ENCODE assay signal across 16 cellular contexts in genomic region chr5:67211926-67212325, GRCh38. TPM values are rescaled to one million over a fixed set of nuclear protein-coding genes. Genes with fewer than 3 reads are reported as not detected.
DNase-seq lines count a peak whose midpoint lies in the region; ATAC-seq, FAIRE-seq and TF ChIP-seq lines count a peak whose summit lies in the region.
"Had no signal": no experiment of that assay in that cellular context is flagged by ENCODE, and none has a peak within 500 bp of the region (broad histone marks: within the 10 kb centered on the region; RNA-seq: fewer than 3 reads in every experiment).

No MANE protein-coding gene starts in this region.

- no TSS peak for BruUV-seq in HepG2 (replicated peaks; lab: Mats Ljungman, UMichigan)

- H3K36me3 ChIP-seq in keratinocyte (ENCODE audit: control insufficient read depth in 2 of 2, extremely low read depth in 1 of 2, insufficient read depth in 2 of 2, low read length in 2 of 2) (no peaks in the 10 kb centered on the region), HepG2 (replicated peaks in 1 of 2; ENCODE audit: control insufficient read depth in 1 of 2, insufficient read depth in 2 of 2, low read length in 2 of 2) (no peaks in the 10 kb centered on the region), small intestine (ENCODE audit: control insufficient read depth in 2 of 2, insufficient read depth in 2 of 2, low read length in 2 of 2) (no peaks in the 10 kb centered on the region)

- H3K4me1 ChIP-seq in keratinocyte (ENCODE audit: control insufficient read depth, extremely low read depth, insufficient read depth, low read length), result peaks cover 32% of the 10 kb centered on the region
- H3K4me1 ChIP-seq in HepG2 (ENCODE audit: insufficient read depth, low read length), result peaks cover 28% of the 10 kb centered on the region
- peaks cover 4 to 10% of the 10 kb centered on the region in 2 donors for H3K4me1 ChIP-seq in small intestine (ENCODE audit: control insufficient read depth in 2 of 2, insufficient read depth in 1 of 2, low read depth in 1 of 2, low read length in 1 of 2)

- in situ Hi-C loops in astrocyte of the spinal cord (cut with HindIII; ENCODE audit: low sequenced_read_pairs) (no loop called here), HepG2 (cut with HindIII; ENCODE audit: extremely low pct_ligation_motif_present, low pct_unique_long_range_greater_than_20kb) (loop anchor here (5.0 to 10.0 kb wide), 3 partner anchors 55 to 907 kb away; no protein-coding TSS in a partner anchor)

- H3K9me3 ChIP-seq in keratinocyte (ENCODE audit: control insufficient read depth, low read depth, low read length), result no peaks in the 10 kb centered on the region
- no peaks in the 10 kb centered on the region for H3K9me3 ChIP-seq in HepG2 (ENCODE audit: low read length)
- no peaks in the 10 kb centered on the region for H3K9me3 ChIP-seq in small intestine (ENCODE audit: control insufficient read depth, low read depth)

- H2AFZ ChIP-seq in keratinocyte (ENCODE audit: control insufficient read depth, low read length), result no peak overlapping the region
- no peak overlapping the region for H2AFZ ChIP-seq in HepG2 (ENCODE audit: low read length)

- H4K20me1 ChIP-seq in keratinocyte (ENCODE audit: control insufficient read depth, extremely low read depth, insufficient read depth, low read length), result no peaks in the 10 kb centered on the region
- H4K20me1 ChIP-seq in HepG2 (ENCODE audit: insufficient read depth, low read length), result no peaks in the 10 kb centered on the region

- H3K79me2 ChIP-seq in keratinocyte (ENCODE audit: control insufficient read depth, insufficient read depth, low read length), result no peaks in the 10 kb centered on the region
- H3K79me2 ChIP-seq in HepG2 (ENCODE audit: insufficient read depth, low read length), result no peaks in the 10 kb centered on the region

- H3K4me2 ChIP-seq in keratinocyte (ENCODE audit: control insufficient read depth, extremely low read depth, insufficient read depth, low read depth, low read length), result no peak overlapping the region
- H3K4me2 ChIP-seq in HepG2 (ENCODE audit: low read depth, low read length), result no peak overlapping the region

- H3K4me3 ChIP-seq in AG09309 (ENCODE audit: control insufficient read depth, low read depth, low read length), result no peak overlapping the region
- H3K4me3 ChIP-seq in astrocyte of the spinal cord (ENCODE audit: low read depth, low read length), result no peak overlapping the region
- H3K4me3 ChIP-seq in keratinocyte (ENCODE audit: control insufficient read depth in 2 of 3, extremely low read depth in 1 of 3, insufficient read depth in 2 of 3, low read depth in 1 of 3, low read length in 3 of 3), result no peak overlapping the region
- H3K4me3 ChIP-seq in HepG2 (replicated peaks in 1 of 3; ENCODE audit: insufficient read depth in 1 of 3, low read depth in 2 of 3, low read length in 3 of 3), result no peak overlapping the region
- H3K4me3 ChIP-seq in small intestine (ENCODE audit: low read depth in 1 of 2, low read length in 2 of 2), result no peak overlapping the region

- intact Hi-C loops in HepG2 (cut with micrococcal nuclease; ENCODE audit: unreplicated experiment), result no loop called here

- TF ChIP-seq POLR2A in HepG2 (IDR thresholded peaks at IDR 0.05; ENCODE audit: insufficient read depth in 1 of 2, low read depth in 2 of 2, low read length in 2 of 2), result no peak

- FAIRE-seq in keratinocyte (lab: Jason Lieb, UNC) (peak; percentile 61), HepG2 (lab: Jason Lieb, UNC) (no peak), small intestine (lab: Jason Lieb, UNC) (no peak)

- WGBS in HepG2 (ENCODE audit: low lambda C conversion rate), result 48% methylated on average over 2 of the region's 2 CpGs
- 89 to 96% (median 95%) methylated on average over 2 of the region's 2 CpGs for WGBS in small intestine, 3 donors

- H3K9ac ChIP-seq in keratinocyte (ENCODE audit: control insufficient read depth, extremely low read depth, insufficient read depth, low read length), result no peak overlapping the region
- no peak overlapping the region for H3K9ac ChIP-seq in HepG2 (ENCODE audit: insufficient read depth, low read depth, low read length)

- no peak for TF ChIP-seq RAD21 in HepG2 (CRISPR knock-in tag; IDR thresholded peaks at IDR 0.05)

- TF ChIP-seq CTCF in AG09309 (IDR thresholded peaks at IDR 0.05; ENCODE audit: control insufficient read depth, insufficient read depth, low read depth, low read length, missing control alignments) (no peak), astrocyte of the spinal cord (IDR thresholded peaks at IDR 0.05; ENCODE audit: low read depth, low read length) (no peak), keratinocyte (optimal IDR thresholded peaks at IDR 0.05 in 1 of 3, IDR thresholded peaks at IDR 0.05 in 1 of 3, conservative IDR thresholded peaks at IDR 0.05 in 1 of 3; ENCODE audit: extremely low read depth in 1 of 3, insufficient read depth in 2 of 3, low read length in 3 of 3) (no peak), HepG2 (CRISPR knock-in tag; IDR thresholded peaks at IDR 0.05) (no peak)

- CTCF ChIA-PET in HepG2 (lab: Yijun Ruan, JAX; ENCODE audit: low intra/inter-chr PET ratio, low total read pairs), result no interaction called here

- no peak overlapping the region for H3K27ac ChIP-seq in keratinocyte (ENCODE audit: control insufficient read depth, insufficient read depth, low read length)
- H3K27ac ChIP-seq in HepG2 (ENCODE audit: extremely low read length, insufficient read depth, low read length), result no peak overlapping the region
- no peak overlapping the region for H3K27ac ChIP-seq in small intestine (ENCODE audit: low read depth in 1 of 2, low read length in 1 of 2)
- H3K27ac ChIP-seq: C4-2B had no signal

- no peaks in the 10 kb centered on the region for H3K9me1 ChIP-seq in keratinocyte (ENCODE audit: control insufficient read depth, extremely low read depth, insufficient read depth, low read length)

- dilution Hi-C loops in keratinocyte (cut with MboI; ENCODE audit: extremely low pct_ligation_motif_present, low sequenced_read_pairs), result no loop called here

- no peak for ATAC-seq in GM18907 (IDR thresholded peaks at IDR 0.05; ENCODE audit: unreplicated experiment)
- no peak for ATAC-seq in HepG2

- no peak for TF ChIP-seq EP300 in HepG2 (IDR thresholded peaks at IDR 0.05; ENCODE audit: low read depth in 2 of 2, low read length in 2 of 2)
- no peak for TF ChIP-seq EP300 in HepG2 (CRISPR knock-in tag; IDR thresholded peaks at IDR 0.05; ENCODE audit: borderline replicate concordance)

- peak; percentile 50 for DNase-seq in AG09309 (ENCODE audit: low read depth)
- DNase-seq in HPDE6-E6E7 (ENCODE audit: extremely low spot score), result peak; percentile 21
- DNase-seq in astrocyte of the spinal cord (ENCODE audit: low read depth, low spot score), result peak; percentile 78
- peak; percentile 50 for DNase-seq in keratinocyte (ENCODE audit: low read depth, low spot score)
- no peak for DNase-seq in HepG2 (ENCODE audit: low spot score)
- DNase-seq in NCI-H1092 treated with DMSO at 0.1 percent for 48 hours (lab: John Stamatoyannopoulos, UW), result no peak
- DNase-seq in small intestine, result no peak
- DNase-seq: activated CD4-positive, alpha-beta T cell treated with anti-CD3 and anti-CD28 coated beads, Interleukin-2, amount 50 U/mL, for 48 hours; activated effector memory CD4-positive, alpha-beta T cell treated with anti-CD3 and anti-CD28 coated beads, Interleukin-2, amount 50 U/mL, for 16 hours; NCI-H1417; NK-92 treated with Interleukin-12 subunit alpha and Interleukin-12 subunit beta, amount 100 ng/mL, for 24 hours; stimulated activated CD4-positive, alpha-beta T cell treated with anti-CD3 and anti-CD28 coated beads, Interleukin-4, amount 100 ng/mL, for 1 hour had no signal

- POLR2A ChIA-PET in HepG2 (lab: Yijun Ruan, JAX), result no interaction called here

- H3K27me3 ChIP-seq in keratinocyte (ENCODE audit: control insufficient read depth, extremely low read depth, insufficient read depth, low read length) (no peaks in the 10 kb centered on the region), HepG2 (ENCODE audit: control insufficient read depth in 1 of 2, insufficient read depth in 2 of 2, low read length in 2 of 2) (no peaks in the 10 kb centered on the region), small intestine (ENCODE audit: control insufficient read depth in 2 of 2, insufficient read depth in 2 of 2, low read length in 2 of 2) (no peaks in the 10 kb centered on the region)

RNA-seq across cellular contexts. Expression of gene CD180, which starts 15.3 kb away (rescaled TPM):
- not detected in 3 replicates for polyA plus RNA-seq in keratinocyte
- not detected for polyA plus RNA-seq in keratinocyte (2011; ENCODE audit: low read depth)
- polyA plus RNA-seq in keratinocyte (2011; cell fraction: cytosol; rRNA removed), result not detected in 2 replicates
- not detected in 2 replicates for polyA plus RNA-seq in keratinocyte (2011; cell fraction: nucleus; rRNA removed)
- 0.03 TPM in 1 of 2 replicates, not detected in the other for polyA plus RNA-seq in keratinocyte (2012; ENCODE audit: low replicate concordance)
- polyA minus RNA-seq in keratinocyte, result not detected in 3 replicates
- polyA minus RNA-seq in keratinocyte (2011; cell fraction: cytosol; rRNA and poly(A)+ RNA removed), result not detected
- polyA minus RNA-seq in keratinocyte (2011; cell fraction: nucleus; rRNA and poly(A)+ RNA removed), result not detected in 2 replicates
- not detected in 2 replicates for total RNA-seq in HepG2 (2016; rRNA removed; fragmentation: Illumina TruSeq; extraction: Trizol)
- not detected in 2 replicates for total RNA-seq in HepG2 (2016; cell fraction: cytosol; rRNA removed; fragmentation: Illumina TruSeq; extraction: Trizol; ENCODE audit: low read depth)
- not detected in 2 replicates for total RNA-seq in HepG2 (2016; cell fraction: insoluble cytoplasmic fraction; rRNA removed; fragmentation: Illumina TruSeq; extraction: Trizol)
- total RNA-seq in HepG2 (2016; cell fraction: membrane; rRNA removed; fragmentation: Illumina TruSeq; extraction: Trizol), result not detected in 2 replicates
- total RNA-seq in HepG2 (2016; cell fraction: nucleus; rRNA removed; fragmentation: Illumina TruSeq; extraction: Trizol), result not detected in 2 replicates
- polyA plus RNA-seq in HepG2 (2011; rRNA removed), result not detected in 2 replicates
- polyA plus RNA-seq in HepG2 (2011; cell fraction: cytosol; rRNA removed), result not detected in 2 replicates
- polyA plus RNA-seq in HepG2 (2011; cell fraction: nucleus; rRNA removed), result not detected in 2 replicates
- not detected in 2 replicates for polyA plus RNA-seq in HepG2 (2012)
- not detected in 2 replicates for polyA plus RNA-seq in HepG2 (2016; cell fraction: cytosol; fragmentation: Illumina TruSeq; extraction: Trizol; ENCODE audit: low read depth)
- not detected in 2 replicates for polyA plus RNA-seq in HepG2 (2016; cell fraction: insoluble cytoplasmic fraction; fragmentation: Illumina TruSeq; extraction: Trizol; ENCODE audit: low read depth)
- polyA plus RNA-seq in HepG2 (2016; cell fraction: membrane; fragmentation: Illumina TruSeq; extraction: Trizol; ENCODE audit: low read depth), result not detected in 2 replicates
- not detected in 2 replicates for polyA plus RNA-seq in HepG2 (2016; cell fraction: nucleus; fragmentation: Illumina TruSeq; extraction: Trizol; ENCODE audit: insufficient read depth, low read depth)
- polyA minus RNA-seq in HepG2 (2011; rRNA and poly(A)+ RNA removed; ENCODE audit: low replicate concordance), result not detected in 2 replicates
- polyA minus RNA-seq in HepG2 (2011; cell fraction: cytosol; rRNA and poly(A)+ RNA removed), result not detected in 2 replicates
- not detected in 2 replicates for polyA minus RNA-seq in HepG2 (2011; cell fraction: nucleus; rRNA and poly(A)+ RNA removed)
- under 1 TPM in 2 of 3 donors, not detected in 1; 0.54 to 0.55 TPM for polyA plus RNA-seq in small intestine
- total RNA-seq: chondrocyte, HT-29 had no signal

Comparison
In these comparisons a context has a peak if more than half of its experiments do, and no peak if none do; other contexts are left out.
1. DNase-seq: peak in AG09309 (single experiment), HPDE6-E6E7 (single experiment), astrocyte of the spinal cord (single experiment) and keratinocyte (single experiment); none in HepG2 (single experiment), NCI-H1092 treated with DMSO at 0.1 percent for 48 hours (single experiment) and small intestine (single experiment).